ENCODE assay signal across 25 cellular contexts in the genomic region with DNA sequence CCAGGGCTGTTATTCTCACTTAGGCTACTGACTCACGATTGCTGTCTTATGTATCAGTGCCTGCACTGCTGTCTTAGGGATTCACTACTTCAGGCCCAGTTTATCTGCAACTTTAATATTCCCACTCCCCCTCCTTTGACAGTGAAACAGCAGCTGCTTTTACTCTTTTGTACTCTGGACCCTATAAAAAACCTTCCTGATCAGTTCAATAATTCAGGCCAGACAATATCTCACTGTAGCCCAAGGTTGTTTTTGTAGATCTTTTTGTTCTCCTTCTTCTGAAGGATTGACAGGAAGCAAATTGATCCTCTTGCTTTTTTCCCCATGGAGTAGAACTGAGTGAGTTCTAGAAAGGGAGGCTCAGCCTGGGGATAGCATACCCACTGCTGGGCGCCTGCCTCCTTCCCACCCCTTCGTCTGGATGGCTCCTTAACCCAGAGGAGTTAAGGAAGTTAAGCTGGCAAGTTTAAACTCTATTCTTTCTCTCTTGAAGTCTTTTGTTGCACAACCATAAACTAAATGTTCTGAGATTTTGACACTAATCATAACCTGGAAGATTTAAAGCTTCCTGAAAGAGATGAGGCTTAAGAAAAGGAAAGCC. TPM values are rescaled to one million over a fixed set of nuclear protein-coding genes. Genes with fewer than 3 reads are reported as not detected.
"Had no signal": no experiment of that assay in that cellular context is flagged by ENCODE, and none has a peak within 500 bp of the region (broad histone marks: within the 10 kb centered on the region; RNA-seq: fewer than 3 reads in every experiment).

No MANE protein-coding gene starts in this region.

- H3K27me3 Mint-ChIP-seq: naive thymus-derived CD8-positive, alpha-beta T cell had no signal

- DNase-seq: cortex of kidney; dorsolateral prefrontal cortex; effector CD8-positive, alpha-beta T cell; heart left ventricle; hypothalamus; islet precursor cell; left ventricle myocardium inferior; mesendoderm; naive thymus-derived CD8-positive, alpha-beta T cell; nucleus accumbens; ovary; stimulated activated CD4-positive, alpha-beta T cell treated with anti-CD3 and anti-CD28 coated beads, Interleukin-4, amount 100 ng/mL, for 1 hour; stimulated activated CD8-positive, alpha-beta memory T cell treated with anti-CD3 and anti-CD28 coated beads, Interleukin-4, amount 100 ng/mL, for 48 hours; stimulated activated naive CD8-positive, alpha-beta T cell treated with anti-CD3 and anti-CD28 coated beads, Interleukin-15, Interleukin-2, amounts not matched to agents 100 U/mL and 50 U/mL, for 24 hours; thyroid gland; upper lobe of right lung had no signal

- H3K27ac ChIP-seq: dorsolateral prefrontal cortex, heart left ventricle, left ventricle myocardium inferior, ovary, right atrium auricular region, suprapubic skin, thyroid gland, upper lobe of right lung, vagina had no signal

- H3K4me1 ChIP-seq: heart left ventricle, left ventricle myocardium inferior, right atrium auricular region, suprapubic skin, thyroid gland, upper lobe of right lung, vagina had no signal

- H3K27me3 ChIP-seq: dorsolateral prefrontal cortex, heart left ventricle, ovary, right atrium auricular region, suprapubic skin, thyroid gland, upper lobe of right lung, vagina had no signal

- H3K36me3 Mint-ChIP-seq: naive thymus-derived CD8-positive, alpha-beta T cell; stimulated activated effector memory CD8-positive, alpha-beta T cell treated with anti-CD3 and anti-CD28 coated beads, Interleukin-12 subunit alpha, Interleukin-12 subunit beta, amount 100 ng/mL, for 72 hours had no signal

- H3K27ac Mint-ChIP-seq: naive thymus-derived CD8-positive, alpha-beta T cell; stimulated activated effector memory CD8-positive, alpha-beta T cell treated with anti-CD3 and anti-CD28 coated beads, Interleukin-12 subunit alpha, Interleukin-12 subunit beta, amount 100 ng/mL, for 72 hours had no signal

- H3K9me3 ChIP-seq: heart left ventricle, left ventricle myocardium inferior, ovary, right atrium auricular region, suprapubic skin, thyroid gland, upper lobe of right lung, vagina had no signal

- H3K4me3 Mint-ChIP-seq: naive thymus-derived CD8-positive, alpha-beta T cell; stimulated activated effector memory CD8-positive, alpha-beta T cell treated with anti-CD3 and anti-CD28 coated beads, Interleukin-12 subunit alpha, Interleukin-12 subunit beta, amount 100 ng/mL, for 72 hours had no signal

- H3K36me3 ChIP-seq: heart left ventricle, left ventricle myocardium inferior, ovary, right atrium auricular region, suprapubic skin, thyroid gland, upper lobe of right lung, vagina had no signal

- H3K4me1 Mint-ChIP-seq: naive thymus-derived CD8-positive, alpha-beta T cell; stimulated activated effector memory CD8-positive, alpha-beta T cell treated with anti-CD3 and anti-CD28 coated beads, Interleukin-12 subunit alpha, Interleukin-12 subunit beta, amount 100 ng/mL, for 72 hours had no signal

- ATAC-seq: esophagus mucosa; heart left ventricle; naive thymus-derived CD8-positive, alpha-beta T cell; stimulated activated effector memory CD8-positive, alpha-beta T cell treated with anti-CD3 and anti-CD28 coated beads, Interleukin-12 subunit alpha, Interleukin-12 subunit beta, amount 100 ng/mL, for 72 hours; stimulated activated naive CD8-positive, alpha-beta T cell treated with anti-CD3 and anti-CD28 coated beads, Interleukin-15, Interleukin-2, amounts not matched to agents 100 U/mL and 50 U/mL, for 24 hours; upper lobe of right lung had no signal

- H3K4me3 ChIP-seq: dorsolateral prefrontal cortex, heart left ventricle, left ventricle myocardium inferior, lung, ovary, right atrium auricular region, suprapubic skin, thyroid gland, upper lobe of right lung, vagina had no signal

RNA-seq across cellular contexts. Expression of gene EYS, which starts 22.0 kb away (rescaled TPM):
- total RNA-seq: chondrocyte; esophagus mucosa; naive thymus-derived CD8-positive, alpha-beta T cell; posterior vena cava; right atrium auricular region; suprapubic skin; thyroid gland; upper lobe of right lung; vagina had no signal
- polyA plus RNA-seq: fibroblast of lung, heart left ventricle had no signal
